Comparison of ENCODE assay signal across 21 cellular contexts in the genomic region with DNA sequence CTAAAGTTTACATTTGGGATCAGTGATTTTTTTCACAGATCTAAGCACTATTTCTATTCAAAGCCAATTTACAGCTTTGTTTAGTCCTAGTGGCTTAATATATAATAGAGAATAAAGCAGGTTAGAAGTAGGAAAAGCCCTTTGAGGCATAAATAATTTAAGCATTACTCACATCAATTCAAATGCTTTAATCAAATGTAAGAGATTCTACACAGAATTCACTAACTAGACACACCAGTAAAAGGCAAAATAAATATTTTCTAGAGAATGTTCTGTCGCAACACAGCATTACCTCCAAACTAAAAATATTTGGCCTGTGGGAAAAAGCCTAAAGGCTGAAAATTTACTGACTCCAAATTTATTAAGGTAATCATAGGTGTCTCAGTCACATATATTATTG. TPM values are rescaled to one million over a fixed set of nuclear protein-coding genes. Genes with fewer than 3 reads are reported as not detected.
DNase-seq lines count a peak whose midpoint lies in the region; ATAC-seq, FAIRE-seq and TF ChIP-seq lines count a peak whose summit lies in the region.
"Had no signal": no experiment of that assay in that cellular context is flagged by ENCODE, and none has a peak within 500 bp of the region (broad histone marks: within the 10 kb centered on the region; RNA-seq: fewer than 3 reads in every experiment).

No MANE protein-coding gene starts in this region.

- intact Hi-C loops in activated CD8-positive, alpha-beta T cell treated with anti-CD3 and anti-CD28 coated beads for 36 hours (cut with micrococcal nuclease) = no loop called here

- H3K36me3 Mint-ChIP-seq in activated CD8-positive, alpha-beta T cell treated with anti-CD3 and anti-CD28 coated beads for 36 hours (ENCODE audit: low read depth) = no peaks in the 10 kb centered on the region

- H3K9me3 Mint-ChIP-seq in activated CD8-positive, alpha-beta T cell treated with anti-CD3 and anti-CD28 coated beads for 36 hours = no peaks in the 10 kb centered on the region
- H3K9me3 Mint-ChIP-seq: activated CD4-positive, alpha-beta T cell treated with anti-CD3 and anti-CD28 coated beads, Interleukin-2, amount 10 ng/mL, durations not matched to agents 7 days and 5 days had no signal

- DNase-seq in AG10803 (ENCODE audit: low read depth) (peak; percentile 67), NCI-H226 (peak; percentile 65), bronchial epithelial cell (ENCODE audit: low read depth) (peak; percentile 68), kidney glomerular epithelial cell (lab: John Stamatoyannopoulos, UW) (peak; percentile 61), pons (ENCODE audit: low spot score) (no peak), amygdala (lab: John Stamatoyannopoulos, UW) (no peak)
- DNase-seq in activated CD8-positive, alpha-beta T cell treated with anti-CD3 and anti-CD28 coated beads for 36 hours = no peak
- DNase-seq: activated CD4-positive, alpha-beta T cell treated with anti-CD3 and anti-CD28 coated beads, Interleukin-2, amount 10 ng/mL, durations not matched to agents 7 days and 5 days; activated naive CD4-positive, alpha-beta T cell; body of pancreas; dermis blood vessel endothelial cell; naive thymus-derived CD8-positive, alpha-beta T cell; NCI-H1417 treated with DMSO at 0.1 percent for 48 hours; NCI-H2171 treated with DMSO at 0.1 percent for 48 hours; NCI-H774; posterior cingulate gyrus; stimulated activated CD4-positive, alpha-beta T cell treated with anti-CD3 and anti-CD28 coated beads, Interleukin-4, amount 100 ng/mL, for 24 hours had no signal

- H3K4me3 Mint-ChIP-seq in activated CD8-positive, alpha-beta T cell treated with anti-CD3 and anti-CD28 coated beads for 36 hours = no peak overlapping the region
- H3K4me3 Mint-ChIP-seq: activated CD4-positive, alpha-beta T cell treated with anti-CD3 and anti-CD28 coated beads, Interleukin-2, amount 10 ng/mL, durations not matched to agents 7 days and 5 days; naive thymus-derived CD8-positive, alpha-beta T cell had no signal

- H3K36me3 ChIP-seq in bronchial epithelial cell (ENCODE audit: control insufficient read depth, insufficient read depth, low read length) = no peaks in the 10 kb centered on the region

- no peak for ATAC-seq in GM21423 (IDR thresholded peaks at IDR 0.05; ENCODE audit: unreplicated experiment)
- no peak for ATAC-seq in activated CD8-positive, alpha-beta T cell treated with anti-CD3 and anti-CD28 coated beads for 36 hours
- ATAC-seq: body of pancreas; naive thymus-derived CD8-positive, alpha-beta T cell; Panc1 had no signal

- H3K27me3 Mint-ChIP-seq in activated CD8-positive, alpha-beta T cell treated with anti-CD3 and anti-CD28 coated beads for 36 hours = no peaks in the 10 kb centered on the region

- H3K4me1 Mint-ChIP-seq in activated CD8-positive, alpha-beta T cell treated with anti-CD3 and anti-CD28 coated beads for 36 hours (ENCODE audit: low read depth) = peaks cover 2% of the 10 kb centered on the region
- H3K4me1 Mint-ChIP-seq: activated CD4-positive, alpha-beta T cell treated with anti-CD3 and anti-CD28 coated beads, Interleukin-2, amount 10 ng/mL, durations not matched to agents 7 days and 5 days had no signal

- TF ChIP-seq CTCF in AG10803 (conservative IDR thresholded peaks at IDR 0.05; ENCODE audit: low read length) (no peak), bronchial epithelial cell (IDR thresholded peaks at IDR 0.05; ENCODE audit: insufficient read depth, low read length, severe bottlenecking) (no peak)
- no peak for TF ChIP-seq CTCF in activated CD8-positive, alpha-beta T cell treated with anti-CD3 and anti-CD28 coated beads for 36 hours (IDR thresholded peaks at IDR 0.05)

- CTCF ChIA-PET in activated CD8-positive, alpha-beta T cell treated with anti-CD3 and anti-CD28 coated beads for 36 hours (lab: Charles Lee) = no interaction called here

- no peak overlapping the region for H3K27ac Mint-ChIP-seq in activated CD8-positive, alpha-beta T cell treated with anti-CD3 and anti-CD28 coated beads for 36 hours
- H3K27ac Mint-ChIP-seq: activated CD4-positive, alpha-beta T cell treated with anti-CD3 and anti-CD28 coated beads, Interleukin-2, amount 10 ng/mL, durations not matched to agents 7 days and 5 days; naive thymus-derived CD8-positive, alpha-beta T cell had no signal

- POLR2A ChIA-PET in activated CD8-positive, alpha-beta T cell treated with anti-CD3 and anti-CD28 coated beads for 36 hours (lab: Charles Lee) = no interaction called here

- no peak for FAIRE-seq in bronchial epithelial cell (lab: Jason Lieb, UNC)
- FAIRE-seq: urothelium cell line had no signal

- H3K4me3 ChIP-seq in AG10803 (ENCODE audit: low read length) = no peak overlapping the region
- no peak overlapping the region for H3K4me3 ChIP-seq in bronchial epithelial cell (ENCODE audit: low read depth, low read length)
- H3K4me3 ChIP-seq: body of pancreas, lung had no signal

- no peaks in the 10 kb centered on the region for H3K27me3 ChIP-seq in bronchial epithelial cell (ENCODE audit: control insufficient read depth, insufficient read depth, low read length)
- H3K27me3 ChIP-seq: body of pancreas had no signal

RNA-seq across cellular contexts. Expression of a gene that starts 31.3 kb away (rescaled TPM):
- 6.5 and 15.3 TPM in 2 replicates for total RNA-seq in bronchial epithelial cell
- 10 to 100 TPM; 14.3 to 14.8 TPM for total RNA-seq in activated CD8-positive, alpha-beta T cell treated with anti-CD3 and anti-CD28 coated beads for 36 hours

Comparison
In these comparisons a context has a peak if more than half of its experiments do, and no peak if none do; other contexts are left out.
1. DNase-seq: peak in AG10803 (single experiment), NCI-H226 (single experiment), bronchial epithelial cell (single experiment) and kidney glomerular epithelial cell (single experiment); none in pons (single experiment), amygdala (0 of 56) and activated CD8-positive, alpha-beta T cell treated with anti-CD3 and anti-CD28 coated beads for 36 hours (single experiment).